In the genomic region with DNA sequence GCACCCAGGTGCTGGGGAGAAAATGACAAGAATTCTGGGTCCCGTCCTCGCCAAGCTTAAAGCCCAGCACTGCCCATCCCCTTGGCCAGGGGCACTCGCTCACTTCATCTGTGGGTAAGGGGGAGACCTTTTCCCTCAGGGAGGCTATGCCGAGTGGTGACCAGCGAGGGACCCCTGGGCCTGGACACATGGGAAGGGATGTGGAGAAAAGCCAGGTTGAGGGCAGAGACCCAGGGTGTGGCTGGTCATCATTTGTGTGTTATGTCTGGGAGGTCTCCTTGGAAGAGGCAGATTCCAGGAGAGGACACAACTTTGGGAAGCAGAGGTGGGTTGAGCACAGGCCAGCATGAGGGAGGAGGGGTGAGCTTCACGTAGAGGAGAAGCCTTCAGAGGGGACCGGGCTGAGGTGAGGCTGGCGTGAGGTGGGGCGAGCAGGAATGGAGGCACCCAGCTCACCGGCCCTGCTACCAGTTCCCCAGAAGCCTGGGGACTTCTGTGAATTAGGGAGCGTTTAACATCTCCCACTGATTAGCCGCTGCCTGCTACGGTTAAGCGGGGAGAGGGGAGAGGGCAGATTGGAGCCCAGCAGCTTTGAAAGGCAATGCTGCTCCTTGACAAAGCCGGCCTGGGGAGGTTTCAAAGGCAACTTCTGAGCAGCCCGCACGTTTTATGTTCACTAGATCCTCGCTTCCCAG, we compare ENCODE assay signal across 21 cellular contexts. TPM values are rescaled to one million over a fixed set of nuclear protein-coding genes. Genes with fewer than 3 reads are reported as not detected.
DNase-seq lines count a peak whose midpoint lies in the region; ATAC-seq, FAIRE-seq and TF ChIP-seq lines count a peak whose summit lies in the region.
"Had no signal": no experiment of that assay in that cellular context is flagged by ENCODE, and none has a peak within 500 bp of the region (broad histone marks: within the 10 kb centered on the region; RNA-seq: fewer than 3 reads in every experiment).

No MANE protein-coding gene starts in this region.

- no peak overlapping the region for H4K91ac ChIP-seq in H1 (replicated peaks; ENCODE audit: insufficient read length, low read length)

- H4K20me1 ChIP-seq in H1 (replicated peaks in 1 of 2; ENCODE audit: control insufficient read depth in 1 of 2, insufficient read depth in 2 of 2, low read length in 2 of 2) = no peaks in the 10 kb centered on the region

- H2AK5ac ChIP-seq in H1 (ENCODE audit: low read depth, low read length) = no peak overlapping the region

- no peak overlapping the region for H3K27ac Mint-ChIP-seq in natural killer cell treated with Interleukin-12 subunit alpha and Interleukin-12 subunit beta and Interleukin-15 and Interleukin-18, amount 100 ng/mL, for 72 hours
- H3K27ac Mint-ChIP-seq in natural killer cell = no peak overlapping the region
- H3K27ac Mint-ChIP-seq: CD8-positive, alpha-beta T cell had no signal

- H3K4ac ChIP-seq in H1 (replicated peaks; ENCODE audit: insufficient read length, low read depth, low read length) = no peak overlapping the region

- H3K9me3 Mint-ChIP-seq in natural killer cell treated with Interleukin-12 subunit alpha and Interleukin-12 subunit beta and Interleukin-15 and Interleukin-18, amount 100 ng/mL, for 72 hours = no peaks in the 10 kb centered on the region
- no peaks in the 10 kb centered on the region for H3K9me3 Mint-ChIP-seq in natural killer cell
- H3K9me3 Mint-ChIP-seq: CD8-positive, alpha-beta T cell had no signal

- intact Hi-C loops in natural killer cell (cut with micrococcal nuclease) = no loop called here
- intact Hi-C loops in posterior vena cava (cut with DNase I) = no loop called here

- no peak overlapping the region for H3K27ac ChIP-seq in H1 (ENCODE audit: low read depth, low read length)

- no peak overlapping the region for H2BK120ac ChIP-seq in H1 (replicated peaks; ENCODE audit: low read depth, low read length)

- no peak for TF ChIP-seq POLR2A in H1 (IDR thresholded peaks at IDR 0.05; ENCODE audit: control extremely low read depth in 1 of 2, low read depth in 2 of 2, low read length in 2 of 2)

- H3K36me3 Mint-ChIP-seq in natural killer cell treated with Interleukin-12 subunit alpha and Interleukin-12 subunit beta and Interleukin-15 and Interleukin-18, amount 100 ng/mL, for 72 hours = no peaks in the 10 kb centered on the region
- no peaks in the 10 kb centered on the region for H3K36me3 Mint-ChIP-seq in natural killer cell
- H3K36me3 Mint-ChIP-seq: CD8-positive, alpha-beta T cell had no signal

- TF ChIP-seq EP300 in H1 (IDR thresholded peaks at IDR 0.05; ENCODE audit: borderline replicate concordance in 1 of 2, low read depth in 2 of 2, low read length in 2 of 2) = no peak

- H3K4me1 ChIP-seq in H1 (replicated peaks in 1 of 4; ENCODE audit: control insufficient read depth in 3 of 4, insufficient read depth in 4 of 4, low read length in 3 of 4) = peaks cover 0 to 1% (median 0%) of the 10 kb centered on the region in 4 experiments; a peak in 3 of 7 replicates

- no peak overlapping the region for H3K4me3 Mint-ChIP-seq in natural killer cell treated with Interleukin-12 subunit alpha and Interleukin-12 subunit beta and Interleukin-15 and Interleukin-18, amount 100 ng/mL, for 72 hours
- H3K4me3 Mint-ChIP-seq in natural killer cell = no peak overlapping the region
- H3K4me3 Mint-ChIP-seq: CD8-positive, alpha-beta T cell had no signal

- WGBS in H1 (ENCODE audit: extremely low coverage in 1 of 2, insufficient coverage in 1 of 2, insufficient read length in 1 of 2, insufficient replicate concordance in 2 of 2, low coverage in 1 of 2, low lambda C conversion rate in 2 of 2, missing lambda C conversion rate in 1 of 2), 2 experiments = 77% methylated on average over 17 of the region's 18 CpGs; no CpG with 5 or more reads in 1 of the 2 experiments

- DNase-seq in natural killer cell treated with Interleukin-12 subunit alpha and Interleukin-12 subunit beta and Interleukin-15 and Interleukin-18, amount 100 ng/mL, for 72 hours (ENCODE audit: low spot score) = peak; percentile 28
- no peak for DNase-seq in natural killer cell
- no peak for DNase-seq in H1 (ENCODE audit: low read depth in 1 of 2, low spot score in 2 of 2)
- peak; percentile 54 for DNase-seq in posterior vena cava (ENCODE audit: low spot score)
- DNase-seq in SKM-1 (lab: John Stamatoyannopoulos, UW; ENCODE audit: unreplicated experiment) = no peak
- DNase-seq in GF-D8 (lab: John Stamatoyannopoulos, UW) = no peak
- DNase-seq in activated CD8-positive, alpha-beta memory T cell treated with anti-CD3 and anti-CD28 coated beads, Interleukin-2, amount 50 U/mL, for 4 hours = no peak
- DNase-seq: AML-193; C1 segment of cervical spinal cord; CD8-positive, alpha-beta T cell; DND-41; KG1; NCI-H1092 treated with DMSO at 0.1 percent for 48 hours; NCI-H2029 treated with DMSO at 0.1 percent for 48 hours; NCI-H345; NCI-H524; PC-3; SHP77 had no signal

- no peak overlapping the region for H3K14ac ChIP-seq in H1 (ENCODE audit: insufficient read length)

- H3K79me2 ChIP-seq in H1 (ENCODE audit: control insufficient read depth in 1 of 2, insufficient read depth in 2 of 2, low read length in 2 of 2) = no peaks in the 10 kb centered on the region

- H3K4me1 Mint-ChIP-seq in natural killer cell treated with Interleukin-12 subunit alpha and Interleukin-12 subunit beta and Interleukin-15 and Interleukin-18, amount 100 ng/mL, for 72 hours (ENCODE audit: low read depth in 2 of 2) = peaks cover 4 to 7% of the 10 kb centered on the region in 2 donors
- peaks cover 0 to 4% of the 10 kb centered on the region in 2 donors for H3K4me1 Mint-ChIP-seq in natural killer cell

- H3K9me3 ChIP-seq in H1 (ENCODE audit: insufficient read depth in 2 of 2, low read depth in 1 of 2, low read length in 1 of 2) = no peaks in the 10 kb centered on the region

- no peak overlapping the region for H3K9ac ChIP-seq in H1 (replicated peaks in 1 of 4; ENCODE audit: extremely low read depth in 1 of 4, low read depth in 3 of 4, low read length in 3 of 4)

- no peak for TF ChIP-seq CTCF in natural killer cell (IDR thresholded peaks at IDR 0.05)
- TF ChIP-seq CTCF in H1 (IDR thresholded peaks at IDR 0.05; ENCODE audit: control extremely low read depth in 1 of 3, insufficient read depth in 1 of 3, low read depth in 1 of 3, low read length in 3 of 3) = no peak

- no peak overlapping the region for H3K4me3 ChIP-seq in H1 (ENCODE audit: extremely low read depth in 1 of 4, insufficient read depth in 2 of 4, low read depth in 3 of 4, low read length in 4 of 4)

- CTCF ChIA-PET in H1 (lab: Charles Lee; ENCODE audit: partially characterized antibody) = interaction anchor here (0.6 to 2.5 kb wide), 11 partner anchors 9 to 361 kb away, joined by 3 to 7 read pairs (median 3); no protein-coding TSS in a partner anchor

- peak overlapping the region; percentile 5; the same call in 1 of the 2 replicates for H4K8ac ChIP-seq in H1 (ENCODE audit: extremely low read depth, insufficient read depth, low read length)

- H3K23me2 ChIP-seq in H1 (ENCODE audit: low read depth, low read length) = no peaks in the 10 kb centered on the region

- no peak overlapping the region for H2BK15ac ChIP-seq in H1 (ENCODE audit: low read length)

- no peak for TF ChIP-seq RAD21 in H1 (IDR thresholded peaks at IDR 0.05 in 1 of 2, conservative IDR thresholded peaks at IDR 0.05 in 1 of 2; ENCODE audit: low read depth in 2 of 2, low read length in 2 of 2)

- peaks cover 0 to 9% (median 0%) of the 10 kb centered on the region in 4 experiments; a peak in 2 of 7 replicates for H3K27me3 ChIP-seq in H1 (replicated peaks in 1 of 4; ENCODE audit: control insufficient read depth in 3 of 4, extremely low read depth in 1 of 4, insufficient read depth in 3 of 4, low read length in 3 of 4)

- H3K23ac ChIP-seq in H1 (ENCODE audit: insufficient read length) = no peak overlapping the region

- H2BK20ac ChIP-seq in H1 (ENCODE audit: low read length) = no peak overlapping the region

- peaks cover 36 to 44% of the 10 kb centered on the region in 2 donors for H3K27me3 Mint-ChIP-seq in natural killer cell treated with Interleukin-12 subunit alpha and Interleukin-12 subunit beta and Interleukin-15 and Interleukin-18, amount 100 ng/mL, for 72 hours
- H3K27me3 Mint-ChIP-seq in natural killer cell (ENCODE audit: low read depth in 2 of 2) = peaks cover 25 to 35% of the 10 kb centered on the region in 2 donors

- no peak overlapping the region for H3K18ac ChIP-seq in H1 (ENCODE audit: extremely low read depth, low read length)

- no peak overlapping the region for H3K56ac ChIP-seq in H1 (replicated peaks; ENCODE audit: insufficient read length, low read depth, low read length)

- POLR2A ChIA-PET in H1 (lab: Charles Lee; ENCODE audit: partially characterized antibody) = interaction anchor here (1.4 to 2.4 kb wide), 2 partner anchors 12 to 45 kb away, joined by 3 to 10 read pairs; no protein-coding TSS in a partner anchor

- no peak for FAIRE-seq in H1 (lab: Jason Lieb, UNC)
- FAIRE-seq: H54, HTR-8/SVneo had no signal

- H3K4me2 ChIP-seq in H1 (ENCODE audit: insufficient read depth in 1 of 2, low read depth in 2 of 2, low read length in 2 of 2) = no peak overlapping the region

- no peaks in the 10 kb centered on the region for H3K36me3 ChIP-seq in H1 (ENCODE audit: control insufficient read depth in 2 of 4, insufficient read depth in 4 of 4, low read length in 3 of 4)

- H2BK12ac ChIP-seq in H1 (ENCODE audit: low read depth, low read length) = no peak overlapping the region

- H2AFZ ChIP-seq in H1 (ENCODE audit: low read length) = no peak overlapping the region

- H2BK5ac ChIP-seq in H1 (ENCODE audit: low read depth, low read length) = no peak overlapping the region

- H4K5ac ChIP-seq in H1 (ENCODE audit: insufficient read length, low read depth, low read length) = no peak overlapping the region

- H3K79me1 ChIP-seq in H1 (ENCODE audit: low read depth, low read length) = no peaks in the 10 kb centered on the region

- no peak for ATAC-seq in natural killer cell treated with Interleukin-12 subunit alpha and Interleukin-12 subunit beta and Interleukin-15 and Interleukin-18, amount 100 ng/mL, for 72 hours
- ATAC-seq in natural killer cell = no peak
- no peak for ATAC-seq in GM21737 (IDR thresholded peaks at IDR 0.05; ENCODE audit: unreplicated experiment)
- ATAC-seq: CD8-positive, alpha-beta T cell; PC-3 had no signal

RNA-seq across cellular contexts. Expression of gene NECTIN1, which starts 25.8 kb away (rescaled TPM):
- 1 to 10 TPM; 2.3 to 2.6 TPM for total RNA-seq in natural killer cell treated with Interleukin-12 subunit alpha and Interleukin-12 subunit beta and Interleukin-15 and Interleukin-18, amount 100 ng/mL, for 72 hours
- 10 to 100 TPM in 1 of 3 donors, 1 to 10 TPM in 2; 5.8 to 18.8 (median 7.8) TPM for total RNA-seq in natural killer cell
- 97.6 and 97.7 TPM in 2 replicates for total RNA-seq in H1 (2021; fragmentation: NEBNext Ultra II Directional; extraction: Animal tissue kit (Norgen Biotek cat#: 25700))
- polyA plus RNA-seq in H1 (2011; rRNA removed) = 43.2 and 63.0 TPM in 2 replicates
- 43.8 TPM for polyA plus RNA-seq in H1 (2011; cell fraction: cytosol; rRNA removed)
- polyA plus RNA-seq in H1 (2011; cell fraction: nucleus; rRNA removed) = 74.6 TPM
- 69.0 to 102 TPM (median 89.4 TPM) in 4 replicates for polyA plus RNA-seq in H1 (2012, experiment 1 of 2)
- polyA plus RNA-seq in H1 (2012, experiment 2 of 2) = 73.5 TPM
- 93.0 TPM for polyA plus RNA-seq in H1 (2013, experiment 1 of 2)
- polyA plus RNA-seq in H1 (2013, experiment 2 of 2) = 97.4 TPM
- 104 and 120 TPM in 2 replicates for polyA minus RNA-seq in H1 (2011; rRNA and poly(A)+ RNA removed)
- polyA minus RNA-seq in H1 (2011; cell fraction: cytosol; rRNA and poly(A)+ RNA removed) = 68.6 TPM
- 58.5 TPM for polyA minus RNA-seq in H1 (2011; cell fraction: nucleus; rRNA and poly(A)+ RNA removed)
- total RNA-seq in posterior vena cava = 10 to 100 TPM; 10.6 to 11.4 TPM

Comparison
In these comparisons a context has a peak if more than half of its experiments do, and no peak if none do; other contexts are left out.
1. DNase-seq: peak in natural killer cell treated with Interleukin-12 subunit alpha and Interleukin-12 subunit beta and Interleukin-15 and Interleukin-18, amount 100 ng/mL, for 72 hours (single experiment) and posterior vena cava (single experiment); none in natural killer cell (single experiment), H1 (0 of 2), SKM-1 (single experiment), GF-D8 (single experiment) and activated CD8-positive, alpha-beta memory T cell treated with anti-CD3 and anti-CD28 coated beads, Interleukin-2, amount 50 U/mL, for 4 hours (single experiment).